21 cellular contexts compared by ENCODE assay signal in the genomic region with DNA sequence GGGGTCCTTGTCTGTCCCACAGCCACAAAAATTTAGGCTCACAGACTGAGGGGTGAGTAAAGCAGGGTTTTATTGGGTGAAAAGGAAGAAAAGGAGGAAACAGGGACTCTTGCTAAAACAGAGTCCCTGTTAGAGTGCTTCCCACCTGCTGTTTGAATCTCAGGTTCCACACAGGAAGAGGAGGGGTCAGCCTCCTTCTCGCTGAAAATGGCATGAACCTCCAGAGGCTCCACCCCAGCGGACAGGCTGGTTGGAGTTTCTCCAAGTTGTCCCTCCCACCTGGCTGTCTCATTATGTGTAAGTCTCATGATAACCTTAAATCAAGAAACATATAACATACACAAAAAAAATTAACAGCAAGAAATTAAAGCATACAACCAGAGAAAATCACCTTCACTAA. TPM values are rescaled to one million over a fixed set of nuclear protein-coding genes. Genes with fewer than 3 reads are reported as not detected.
DNase-seq lines count a peak whose midpoint lies in the region; ATAC-seq and TF ChIP-seq lines count a peak whose summit lies in the region.
"Had no signal": no experiment of that assay in that cellular context is flagged by ENCODE, and none has a peak within 500 bp of the region (broad histone marks: within the 10 kb centered on the region; RNA-seq: fewer than 3 reads in every experiment).

No MANE protein-coding gene starts in this region.

- no peak overlapping the region for H3K4me3 Mint-ChIP-seq in activated T-cell treated with anti-CD3 and anti-CD28 coated beads, Interleukin-2, amount 50 U/mL, for 4 hours
- H3K4me3 Mint-ChIP-seq: CD8-positive, alpha-beta memory T cell had no signal

- peaks cover 0 to 25% (median 3%) of the 10 kb centered on the region in 4 donors for H3K4me1 ChIP-seq in tibial artery
- H3K4me1 ChIP-seq: left ventricle myocardium inferior, SJSA1 had no signal

- no peaks in the 10 kb centered on the region for H3K4me1 Mint-ChIP-seq in activated T-cell treated with anti-CD3 and anti-CD28 coated beads, Interleukin-2, amount 50 U/mL, for 4 hours (ENCODE audit: low read depth)
- H3K4me1 Mint-ChIP-seq: CD8-positive, alpha-beta memory T cell had no signal

- no peaks in the 10 kb centered on the region for H3K36me3 Mint-ChIP-seq in activated T-cell treated with anti-CD3 and anti-CD28 coated beads, Interleukin-2, amount 50 U/mL, for 4 hours (ENCODE audit: insufficient read depth)

- H3K27me3 ChIP-seq in tibial artery = no peaks in the 10 kb centered on the region
- H3K27me3 ChIP-seq: foreskin keratinocyte, SJSA1 had no signal

- no peaks in the 10 kb centered on the region for H3K9me3 ChIP-seq in tibial artery
- H3K9me3 ChIP-seq: left ventricle myocardium inferior, SJSA1 had no signal

- H3K4me3 ChIP-seq in fibroblast of mammary gland (ENCODE audit: control insufficient read depth, low read depth, low read length) (no peak overlapping the region), tibial artery (no peak overlapping the region)
- H3K4me3 ChIP-seq: GM12878, left ventricle myocardium inferior, SJSA1 had no signal

- intact Hi-C loops in tibial artery (cut with DNase I; ENCODE audit: low total_unique reads) = no loop called here

- H3K27me3 Mint-ChIP-seq in activated T-cell treated with anti-CD3 and anti-CD28 coated beads, Interleukin-2, amount 50 U/mL, for 4 hours (ENCODE audit: low read depth) = no peaks in the 10 kb centered on the region
- H3K27me3 Mint-ChIP-seq: CD8-positive, alpha-beta memory T cell had no signal

- DNase-seq in NCI-H748 (lab: John Stamatoyannopoulos, UW; ENCODE audit: unreplicated experiment) (peak; percentile 60), NCI-H748 treated with DMSO at 0.1 percent for 48 hours (lab: John Stamatoyannopoulos, UW) (no peak), RWPE1 (ENCODE audit: low spot score) (no peak), fibroblast of mammary gland (ENCODE audit: low read depth) (peak; percentile 16), tibial artery (no peak), HPDE6-E6E7 (ENCODE audit: extremely low spot score) (no peak), NCI-H2196 (lab: John Stamatoyannopoulos, UW; ENCODE audit: unreplicated experiment) (no peak)
- DNase-seq in activated T-cell treated with anti-CD3 and anti-CD28 coated beads, Interleukin-2, amount 50 U/mL, for 4 hours = no peak
- DNase-seq: activated CD4-positive, CD25-positive, alpha-beta regulatory T cell treated with anti-CD3 and anti-CD28 coated beads, Interleukin-2, amount 50 U/mL, for 72 hours; activated gamma-delta T cell treated with Interleukin-2 at 50 U/mL for 16 hours; aorta; CD8-positive, alpha-beta memory T cell; foreskin keratinocyte; left ventricle myocardium inferior; NCI-H1417; stimulated activated CD4-positive, alpha-beta T cell treated with anti-CD3 and anti-CD28 coated beads, Interleukin-2, amount 100 ng/mL, for 24 hours had no signal

- CTCF ChIA-PET in RWPE1 (lab: Yijun Ruan, JAX) = interaction anchor here (0.6 kb wide), 1 partner anchor 1642 kb away, joined by 4 read pairs; no protein-coding TSS in a partner anchor

- POLR2A ChIA-PET in RWPE1 (lab: Yijun Ruan, JAX; ENCODE audit: low non-redundant PET) = no interaction called here

- H3K27ac ChIP-seq in RWPE1 (peak overlapping the region; percentile 74), tibial artery (peak overlapping the region; percentile 66 to 70)
- H3K27ac ChIP-seq: left ventricle myocardium inferior, SJSA1 had no signal

- H3K9me3 Mint-ChIP-seq in activated T-cell treated with anti-CD3 and anti-CD28 coated beads, Interleukin-2, amount 50 U/mL, for 4 hours = peaks cover 3% of the 10 kb centered on the region

- H3K36me3 ChIP-seq in tibial artery = no peaks in the 10 kb centered on the region
- H3K36me3 ChIP-seq: left ventricle myocardium inferior, SJSA1 had no signal

- no peak for TF ChIP-seq CTCF in RWPE1 (conservative IDR thresholded peaks at IDR 0.05; ENCODE audit: low read depth)
- TF ChIP-seq CTCF in fibroblast of mammary gland (conservative IDR thresholded peaks at IDR 0.05; ENCODE audit: control insufficient read depth, insufficient read depth, low read depth, low read length) = no peak
- TF ChIP-seq CTCF in tibial artery (IDR thresholded peaks at IDR 0.05) = no peak

- no peak for ATAC-seq in activated T-cell treated with anti-CD3 and anti-CD28 coated beads, Interleukin-2, amount 50 U/mL, for 4 hours
- ATAC-seq: foreskin keratinocyte, GM12878, sciatic nerve had no signal

RNA-seq across cellular contexts. Expression of gene UHRF2, which starts 28.3 kb away (rescaled TPM):
- total RNA-seq in activated T-cell treated with anti-CD3 and anti-CD28 coated beads, Interleukin-2, amount 50 U/mL, for 4 hours = 10 to 100 TPM; 34.9 to 38.0 (median 35.6) TPM

RNA-seq across cellular contexts. Expression of gene TPD52L3, which starts 56.6 kb away (rescaled TPM):
- total RNA-seq in activated T-cell treated with anti-CD3 and anti-CD28 coated beads, Interleukin-2, amount 50 U/mL, for 4 hours = not detected
- total RNA-seq: aorta; CD8-positive, alpha-beta memory T cell; foreskin keratinocyte; G401; GM12878; left ventricle myocardium inferior; omental fat pad; sciatic nerve; SJSA1 had no signal

Comparison
In these comparisons a context has a peak if more than half of its experiments do, and no peak if none do; other contexts are left out.
1. DNase-seq: peak in NCI-H748 (single experiment) and fibroblast of mammary gland (single experiment); none in NCI-H748 treated with DMSO at 0.1 percent for 48 hours (single experiment), RWPE1 (single experiment), tibial artery (0 of 2), HPDE6-E6E7 (single experiment), NCI-H2196 (single experiment) and activated T-cell treated with anti-CD3 and anti-CD28 coated beads, Interleukin-2, amount 50 U/mL, for 4 hours (single experiment).